8 cellular contexts compared by ENCODE assay signal in genomic region chr9:136051568-136052432, GRCh38. TPM values are rescaled to one million over a fixed set of nuclear protein-coding genes. Genes with fewer than 3 reads are reported as not detected.
DNase-seq lines count a peak whose midpoint lies in the region; ATAC-seq and TF ChIP-seq lines count a peak whose summit lies in the region.

No MANE protein-coding gene starts in this region.

- no peak overlapping the region for H3K4me3 Mint-ChIP-seq in activated T-helper 1 cell treated with anti-CD3 and anti-CD28 coated beads, Interleukin-12 subunit alpha, Interleukin-12 subunit beta, Interleukin-2, Interleukin-4 antibody, amounts not matched to agents 30 ng/mL and 10 ng/mL and 1 ng/mL, durations not matched to agents 14 hours and 24 hours and 36 hours

- peaks cover 12% of the 10 kb centered on the region for H3K27me3 Mint-ChIP-seq in activated T-helper 1 cell treated with anti-CD3 and anti-CD28 coated beads, Interleukin-12 subunit alpha, Interleukin-12 subunit beta, Interleukin-2, Interleukin-4 antibody, amounts not matched to agents 30 ng/mL and 10 ng/mL and 1 ng/mL, durations not matched to agents 14 hours and 24 hours and 36 hours (ENCODE audit: insufficient read depth)

- H3K4me1 Mint-ChIP-seq in activated T-helper 1 cell treated with anti-CD3 and anti-CD28 coated beads, Interleukin-12 subunit alpha, Interleukin-12 subunit beta, Interleukin-2, Interleukin-4 antibody, amounts not matched to agents 30 ng/mL and 10 ng/mL and 1 ng/mL, durations not matched to agents 14 hours and 24 hours and 36 hours (ENCODE audit: low read depth) = no peaks in the 10 kb centered on the region

- peak overlapping the region; percentile 54 for H3K4me3 ChIP-seq in ectodermal cell (ENCODE audit: insufficient read depth, low read depth, low read length)
- peak overlapping the region; percentile 35 to 55 for H3K4me3 ChIP-seq in left lung

- 0 to 1% methylated on average over 62 to 66 of the region's 66 CpGs for WGBS in ectodermal cell, 2 experiments

- no peak for TF ChIP-seq CTCF in left lung (IDR thresholded peaks at IDR 0.05)

- H3K27ac Mint-ChIP-seq in activated T-helper 1 cell treated with anti-CD3 and anti-CD28 coated beads, Interleukin-12 subunit alpha, Interleukin-12 subunit beta, Interleukin-2, Interleukin-4 antibody, amounts not matched to agents 30 ng/mL and 10 ng/mL and 1 ng/mL, durations not matched to agents 14 hours and 24 hours and 36 hours = no peak overlapping the region

- H3K27me3 ChIP-seq in ectodermal cell (ENCODE audit: control insufficient read depth, insufficient read depth, low read length, poor library complexity, severe bottlenecking) = peaks cover 20% of the 10 kb centered on the region
- H3K27me3 ChIP-seq in left lung = peaks cover 0 to 21% of the 10 kb centered on the region in 2 donors

- no peaks in the 10 kb centered on the region for H3K9me3 Mint-ChIP-seq in activated T-helper 1 cell treated with anti-CD3 and anti-CD28 coated beads, Interleukin-12 subunit alpha, Interleukin-12 subunit beta, Interleukin-2, Interleukin-4 antibody, amounts not matched to agents 30 ng/mL and 10 ng/mL and 1 ng/mL, durations not matched to agents 14 hours and 24 hours and 36 hours

- peak; percentile 79 for ATAC-seq in left lung
- ATAC-seq in GM18519 (IDR thresholded peaks at IDR 0.05; ENCODE audit: low FRiP score, unreplicated experiment) = no peak

- H3K4me1 ChIP-seq in ectodermal cell (ENCODE audit: control insufficient read depth, insufficient read depth, low read length) (peaks cover 29% of the 10 kb centered on the region), left lung (peaks cover 27 to 95% of the 10 kb centered on the region in 2 donors)

- H3K9me3 ChIP-seq in ectodermal cell (ENCODE audit: control insufficient read depth, low read length) (no peaks in the 10 kb centered on the region), left lung (no peaks in the 10 kb centered on the region)

- intact Hi-C loops in left lung (cut with DNase I) = no loop called here
- intact Hi-C loops in activated T-helper 1 cell treated with anti-CD3 and anti-CD28 coated beads, Interleukin-12 subunit alpha, Interleukin-12 subunit beta, Interleukin-2, Interleukin-4 antibody, amounts not matched to agents 30 ng/mL and 10 ng/mL and 1 ng/mL, durations not matched to agents 14 hours and 24 hours and 36 hours (cut with micrococcal nuclease) = no loop called here

- peak; percentile 67; the same call in 1 of the 2 replicates for TF ChIP-seq EP300 in Ishikawa (IDR thresholded peaks at IDR 0.05; ENCODE audit: borderline replicate concordance)

- peak; percentile 11; the same call in 1 of the 2 replicates for TF ChIP-seq RAD21 in Ishikawa (IDR thresholded peaks at IDR 0.05; ENCODE audit: low read depth)

- DNase-seq in D341Med (ENCODE audit: low spot score) (peak; percentile 70), SHP77 treated with DMSO at 0.1 percent for 48 hours (lab: John Stamatoyannopoulos, UW) (peak; percentile 91), left lung (peak; percentile 66 to 88)
- peak; percentile 33 for DNase-seq in stimulated activated CD4-positive, alpha-beta T cell treated with anti-CD3 and anti-CD28 coated beads, Interleukin-2, amount 100 ng/mL, for 24 hours
- no peak for DNase-seq in activated T-helper 1 cell treated with anti-CD3 and anti-CD28 coated beads, Interleukin-12 subunit alpha, Interleukin-12 subunit beta, Interleukin-2, Interleukin-4 antibody, amounts not matched to agents 30 ng/mL and 10 ng/mL and 1 ng/mL, durations not matched to agents 14 hours and 24 hours and 36 hours (ENCODE audit: low spot score)

- peak overlapping the region; percentile 75 for H3K27ac ChIP-seq in ectodermal cell (ENCODE audit: insufficient read depth, low read depth, low read length, poor library complexity, severe bottlenecking)
- peak overlapping the region; percentile 65 to 70 for H3K27ac ChIP-seq in left lung

- H3K36me3 ChIP-seq in ectodermal cell (ENCODE audit: control insufficient read depth, insufficient read depth, low read length) (no peaks in the 10 kb centered on the region), left lung (peaks cover 0 to 34% of the 10 kb centered on the region in 2 donors)

- no peaks in the 10 kb centered on the region for H3K36me3 Mint-ChIP-seq in activated T-helper 1 cell treated with anti-CD3 and anti-CD28 coated beads, Interleukin-12 subunit alpha, Interleukin-12 subunit beta, Interleukin-2, Interleukin-4 antibody, amounts not matched to agents 30 ng/mL and 10 ng/mL and 1 ng/mL, durations not matched to agents 14 hours and 24 hours and 36 hours (ENCODE audit: low read depth)

TF ChIP-seq in Ishikawa, 13 proteins besides CTCF, POLR2A, EP300 and RAD21:
- peak; percentile 87 for TF ChIP-seq TEAD4 (IDR thresholded peaks at IDR 0.05)
- TF ChIP-seq NFIC (IDR thresholded peaks at IDR 0.05) = peak; percentile 79
- TF ChIP-seq EGR1 (IDR thresholded peaks at IDR 0.05) = 0 out of 2 replicates have a peak, but pooled peaks have one; percentile 49
- TF ChIP-seq TCF12 (IDR thresholded peaks at IDR 0.05; ENCODE audit: low read depth) = peak; percentile 76
- TF ChIP-seq, protein P1, sequence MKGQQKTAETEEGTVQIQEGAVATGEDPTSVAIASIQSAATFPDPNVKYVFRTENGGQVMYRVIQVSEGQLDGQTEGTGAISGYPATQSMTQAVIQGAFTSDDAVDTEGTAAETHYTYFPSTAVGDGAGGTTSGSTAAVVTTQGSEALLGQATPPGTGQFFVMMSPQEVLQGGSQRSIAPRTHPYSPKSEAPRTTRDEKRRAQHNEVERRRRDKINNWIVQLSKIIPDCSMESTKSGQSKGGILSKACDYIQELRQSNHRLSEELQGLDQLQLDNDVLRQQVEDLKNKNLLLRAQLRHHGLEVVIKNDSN (IDR thresholded peaks at IDR 0.05) = peak; percentile 35; the same call in 1 of the 2 replicates
- TF ChIP-seq, protein P2, sequence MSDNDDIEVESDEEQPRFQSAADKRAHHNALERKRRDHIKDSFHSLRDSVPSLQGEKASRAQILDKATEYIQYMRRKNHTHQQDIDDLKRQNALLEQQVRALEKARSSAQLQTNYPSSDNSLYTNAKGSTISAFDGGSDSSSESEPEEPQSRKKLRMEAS (IDR thresholded peaks at IDR 0.05) = peak; percentile 14; the same call in 1 of the 2 replicates
- peak; percentile 84 for TF ChIP-seq YY1 (IDR thresholded peaks at IDR 0.05; ENCODE audit: low read depth)
- TF ChIP-seq CREB1 (IDR thresholded peaks at IDR 0.05; ENCODE audit: low read depth) = no peak
- TF ChIP-seq ZBTB7A (IDR thresholded peaks at IDR 0.05; ENCODE audit: low read depth) = no peak
- TF ChIP-seq, protein P3, sequence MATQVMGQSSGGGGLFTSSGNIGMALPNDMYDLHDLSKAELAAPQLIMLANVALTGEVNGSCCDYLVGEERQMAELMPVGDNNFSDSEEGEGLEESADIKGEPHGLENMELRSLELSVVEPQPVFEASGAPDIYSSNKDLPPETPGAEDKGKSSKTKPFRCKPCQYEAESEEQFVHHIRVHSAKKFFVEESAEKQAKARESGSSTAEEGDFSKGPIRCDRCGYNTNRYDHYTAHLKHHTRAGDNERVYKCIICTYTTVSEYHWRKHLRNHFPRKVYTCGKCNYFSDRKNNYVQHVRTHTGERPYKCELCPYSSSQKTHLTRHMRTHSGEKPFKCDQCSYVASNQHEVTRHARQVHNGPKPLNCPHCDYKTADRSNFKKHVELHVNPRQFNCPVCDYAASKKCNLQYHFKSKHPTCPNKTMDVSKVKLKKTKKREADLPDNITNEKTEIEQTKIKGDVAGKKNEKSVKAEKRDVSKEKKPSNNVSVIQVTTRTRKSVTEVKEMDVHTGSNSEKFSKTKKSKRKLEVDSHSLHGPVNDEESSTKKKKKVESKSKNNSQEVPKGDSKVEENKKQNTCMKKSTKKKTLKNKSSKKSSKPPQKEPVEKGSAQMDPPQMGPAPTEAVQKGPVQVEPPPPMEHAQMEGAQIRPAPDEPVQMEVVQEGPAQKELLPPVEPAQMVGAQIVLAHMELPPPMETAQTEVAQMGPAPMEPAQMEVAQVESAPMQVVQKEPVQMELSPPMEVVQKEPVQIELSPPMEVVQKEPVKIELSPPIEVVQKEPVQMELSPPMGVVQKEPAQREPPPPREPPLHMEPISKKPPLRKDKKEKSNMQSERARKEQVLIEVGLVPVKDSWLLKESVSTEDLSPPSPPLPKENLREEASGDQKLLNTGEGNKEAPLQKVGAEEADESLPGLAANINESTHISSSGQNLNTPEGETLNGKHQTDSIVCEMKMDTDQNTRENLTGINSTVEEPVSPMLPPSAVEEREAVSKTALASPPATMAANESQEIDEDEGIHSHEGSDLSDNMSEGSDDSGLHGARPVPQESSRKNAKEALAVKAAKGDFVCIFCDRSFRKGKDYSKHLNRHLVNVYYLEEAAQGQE (IDR thresholded peaks at IDR 0.05; ENCODE audit: low read depth) = no peak
- peak; percentile 50; the same call in 1 of the 2 replicates for TF ChIP-seq TAF1 (IDR thresholded peaks at IDR 0.05; ENCODE audit: low read depth)
- peak; percentile 39; the same call in 1 of the 2 replicates for TF ChIP-seq CEBPB (IDR thresholded peaks at IDR 0.05)
- peak; percentile 32; the same call in 1 of the 2 replicates for TF ChIP-seq FOXM1 (IDR thresholded peaks at IDR 0.05; ENCODE audit: borderline replicate concordance, low read depth)

RNA-seq across cellular contexts. Expression of gene NACC2, which starts 43.3 kb away (rescaled TPM):
- polyA plus RNA-seq in ectodermal cell (2013, experiment 1 of 4) = 5.1 TPM
- polyA plus RNA-seq in ectodermal cell (2013, experiment 2 of 4) = 5.8 TPM
- polyA plus RNA-seq in ectodermal cell (2013, experiment 3 of 4) = 4.9 TPM
- polyA plus RNA-seq in ectodermal cell (2013, experiment 4 of 4) = 4.5 TPM
- 10 to 100 TPM; 25.2 to 29.5 TPM for total RNA-seq in left lung
- 3.7 and 4.0 TPM in 2 replicates for total RNA-seq in activated T-helper 1 cell treated with anti-CD3 and anti-CD28 coated beads, Interleukin-12 subunit alpha, Interleukin-12 subunit beta, Interleukin-2, Interleukin-4 antibody, amounts not matched to agents 30 ng/mL and 10 ng/mL and 1 ng/mL, durations not matched to agents 14 hours and 24 hours and 36 hours
